In genomic region chr1:31760422-31760900, GRCh38 we compare ENCODE assay signal across 8 cellular contexts. TPM values are rescaled to one million over a fixed set of nuclear protein-coding genes. Genes with fewer than 3 reads are reported as not detected.
A peak's percentile ranks its signal among the peaks of the same experiment; 100 is the strongest.
DNase-seq lines count a peak whose midpoint lies in the region; TF ChIP-seq lines count a peak whose summit lies in the region.

No MANE protein-coding gene starts in this region.

- H3K4me3 Mint-ChIP-seq in endodermal cell (peak overlapping the region; percentile 59), neural crest cell (peak overlapping the region; percentile 73)

- H3K9ac ChIP-seq in OCI-LY1 (ENCODE audit: low read length) (no peak overlapping the region), endodermal cell (ENCODE audit: extremely low read depth, low read length, poor library complexity, severe bottlenecking) (peak overlapping the region; percentile 68)

- 0 to 1% methylated on average over 2 to 36 of the region's 36 CpGs for WGBS in endodermal cell (ENCODE audit: insufficient coverage in 1 of 2, insufficient read length in 1 of 2), 2 experiments

- peak overlapping the region; percentile 64 for H3K4me2 ChIP-seq in OCI-LY1 (ENCODE audit: low read length)

- H3K27ac ChIP-seq in OCI-LY1 (ENCODE audit: low read depth, low read length, poor library complexity, severe bottlenecking) (no peak overlapping the region), endodermal cell (ENCODE audit: low read depth, low read length) (peak overlapping the region; percentile 79)

- H3K27ac Mint-ChIP-seq in endodermal cell (no peak overlapping the region), neural crest cell (ENCODE audit: unreplicated experiment) (no peak overlapping the region)

- no peaks in the 10 kb centered on the region for H4K20me1 ChIP-seq in OCI-LY1 (ENCODE audit: insufficient read depth, low read length)

- H3K79me2 ChIP-seq in OCI-LY1 (ENCODE audit: insufficient read depth, low read length) = no peaks in the 10 kb centered on the region

- DNase-seq in ELR (ENCODE audit: low read depth) = peak; percentile 32
- DNase-seq in endodermal cell = peak; percentile 84
- DNase-seq in neural crest cell (ENCODE audit: low read depth, low spot score) = no peak
- no peak for DNase-seq in 8988T
- DNase-seq in GM19240 (ENCODE audit: insufficient read length, low spot score) = no peak
- no peak for DNase-seq in activated CD4-positive, alpha-beta T cell treated with anti-CD3 and anti-CD28 coated beads for 48 hours
- DNase-seq in HCEC 1CT = no peak

- TF ChIP-seq CTCF in OCI-LY1 (IDR thresholded peaks at IDR 0.05; ENCODE audit: low read length) (no peak), endodermal cell (conservative IDR thresholded peaks at IDR 0.05) (no peak), neural crest cell (conservative IDR thresholded peaks at IDR 0.05) (no peak)

- H3K36me3 Mint-ChIP-seq in endodermal cell (ENCODE audit: low read depth) (no peaks in the 10 kb centered on the region), neural crest cell (ENCODE audit: low read depth) (no peaks in the 10 kb centered on the region)

- H3K4me3 ChIP-seq in OCI-LY1 (ENCODE audit: low read depth, low read length, poor library complexity, severe bottlenecking) (peak overlapping the region; percentile 42), endodermal cell (ENCODE audit: low read length) (peak overlapping the region; percentile 82)

- H3K27me3 Mint-ChIP-seq in endodermal cell (ENCODE audit: insufficient read depth) (peaks cover 30% of the 10 kb centered on the region), neural crest cell (ENCODE audit: low read depth) (peaks cover 21% of the 10 kb centered on the region)

- H3K27me3 ChIP-seq in OCI-LY1 (ENCODE audit: insufficient read depth, low read length) (no peaks in the 10 kb centered on the region), endodermal cell (ENCODE audit: control insufficient read depth, insufficient read depth, low read length, poor library complexity, severe bottlenecking) (peaks cover 14% of the 10 kb centered on the region)

- no peaks in the 10 kb centered on the region for H3K9me3 Mint-ChIP-seq in endodermal cell
- H3K9me3 Mint-ChIP-seq in neural crest cell = no peaks in the 10 kb centered on the region

- peaks cover 34% of the 10 kb centered on the region for H3K4me1 ChIP-seq in OCI-LY1 (ENCODE audit: insufficient read depth, low read length, severe bottlenecking)
- peaks cover 14% of the 10 kb centered on the region for H3K4me1 ChIP-seq in endodermal cell (ENCODE audit: control insufficient read depth, insufficient read depth, low read length)

- no peaks in the 10 kb centered on the region for H3K9me2 ChIP-seq in OCI-LY1 (ENCODE audit: low read depth, low read length)

- H3F3A ChIP-seq in OCI-LY1 (ENCODE audit: insufficient read depth, low read length) = no peaks in the 10 kb centered on the region

- peaks cover 20% of the 10 kb centered on the region for H3K4me1 Mint-ChIP-seq in endodermal cell
- peaks cover 36% of the 10 kb centered on the region for H3K4me1 Mint-ChIP-seq in neural crest cell

- H3K36me3 ChIP-seq in OCI-LY1 (ENCODE audit: insufficient read depth, low read length) (no peaks in the 10 kb centered on the region), endodermal cell (ENCODE audit: control insufficient read depth, insufficient read depth, low read length) (no peaks in the 10 kb centered on the region)

- H2AFZ ChIP-seq in OCI-LY1 (ENCODE audit: low read length) = no peak overlapping the region

- H3K9me3 ChIP-seq in OCI-LY1 (ENCODE audit: low read length) = no peaks in the 10 kb centered on the region
- no peaks in the 10 kb centered on the region for H3K9me3 ChIP-seq in endodermal cell (ENCODE audit: control insufficient read depth, low read length)

RNA-seq across cellular contexts. Expression of gene ADGRB2, which starts 3.7 kb away (rescaled TPM):
- 10 to 100 TPM; 13.1 to 22.7 TPM for total RNA-seq in endodermal cell
- polyA plus RNA-seq in endodermal cell (2013, experiment 1 of 2) = 37.3 TPM
- 34.7 TPM for polyA plus RNA-seq in endodermal cell (2013, experiment 2 of 2)
- 17.8 and 18.8 TPM in 2 replicates for total RNA-seq in neural crest cell

RNA-seq across cellular contexts. Expression of gene SPOCD1, which starts 55.4 kb away (rescaled TPM):
- total RNA-seq in endodermal cell (1 to 10 TPM; 2.0 to 3.1 TPM), neural crest cell (0.56 and 0.61 TPM in 2 replicates)
- polyA plus RNA-seq in endodermal cell (2013, experiment 1 of 2) = 1.00 TPM
- polyA plus RNA-seq in endodermal cell (2013, experiment 2 of 2) = 1.4 TPM

RNA-seq across cellular contexts. Expression of gene COL16A1, which starts 56.6 kb away (rescaled TPM):
- total RNA-seq in endodermal cell (1 to 10 TPM; 7.4 to 9.9 TPM), neural crest cell (0.72 and 0.80 TPM in 2 replicates)
- 3.6 TPM for polyA plus RNA-seq in endodermal cell (2013, experiment 1 of 2)
- polyA plus RNA-seq in endodermal cell (2013, experiment 2 of 2) = 2.7 TPM

Comparison
In these comparisons a context has a peak if more than half of its experiments do, and no peak if none do; other contexts are left out.
1. DNase-seq: peak in ELR (single experiment) and endodermal cell (single experiment); none in neural crest cell (single experiment), 8988T (single experiment), GM19240 (single experiment), activated CD4-positive, alpha-beta T cell treated with anti-CD3 and anti-CD28 coated beads for 48 hours (single experiment) and HCEC 1CT (single experiment).